ENCODE assay signal across 8 cellular contexts in the genomic region with DNA sequence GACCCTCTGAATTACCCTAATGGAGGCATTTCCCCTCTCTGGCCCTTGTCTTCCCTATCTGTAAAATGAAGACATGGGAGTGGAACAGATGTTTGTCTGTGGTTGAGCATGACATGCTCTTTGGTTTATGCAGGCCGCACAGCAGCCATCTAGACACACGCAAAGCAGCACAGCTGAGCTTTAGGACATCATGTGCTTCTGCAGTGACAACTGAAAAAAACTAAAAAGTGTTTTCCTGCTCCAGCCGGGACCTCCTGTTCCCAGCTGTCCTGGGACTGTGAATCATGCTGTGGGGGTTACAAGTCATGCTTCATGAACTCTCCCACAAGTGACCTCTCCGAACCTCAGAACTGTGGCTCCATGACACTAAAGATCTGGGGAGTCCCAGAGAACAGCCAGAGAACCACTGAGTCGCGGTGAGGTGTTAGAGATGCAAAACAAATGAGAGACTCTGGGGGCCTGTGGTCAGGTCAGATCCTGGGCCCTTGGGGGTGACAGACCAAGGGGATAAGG. TPM values are rescaled to one million over a fixed set of nuclear protein-coding genes. Genes with fewer than 3 reads are reported as not detected.
DNase-seq lines count a peak whose midpoint lies in the region; ATAC-seq and TF ChIP-seq lines count a peak whose summit lies in the region.

No MANE protein-coding gene starts in this region.

- H3K27ac Mint-ChIP-seq in MCF 10A (ENCODE audit: low read depth, unreplicated experiment) = peak overlapping the region; percentile 91

- peak overlapping the region; percentile 30 for H3K9ac ChIP-seq in muscle layer of colon (ENCODE audit: low read length)

- peaks cover 43% of the 10 kb centered on the region for H3K36me3 ChIP-seq in MG63
- peaks cover 8% of the 10 kb centered on the region for H3K36me3 ChIP-seq in muscle layer of colon (ENCODE audit: insufficient read depth, low read length)

- peak overlapping the region; percentile 99 for H3K4me3 Mint-ChIP-seq in MCF 10A (ENCODE audit: unreplicated experiment)

- CTCF ChIA-PET in MCF 10A (lab: Yijun Ruan, JAX) = interaction anchor here (0.7 to 14.2 kb wide), 20 partner anchors 9 to 335 kb away, joined by 3 to 348 read pairs (median 16); a partner anchor contains a TSS

- ATAC-seq in GM21825 (IDR thresholded peaks at IDR 0.05; ENCODE audit: unreplicated experiment) = peak; percentile 53

- no peaks in the 10 kb centered on the region for H3K27me3 Mint-ChIP-seq in MCF 10A (ENCODE audit: insufficient read depth, unreplicated experiment)

- no peaks in the 10 kb centered on the region for H3K36me3 Mint-ChIP-seq in MCF 10A (ENCODE audit: insufficient read depth, unreplicated experiment)

- in situ Hi-C loops in GM13977 (cut with MboI; ENCODE audit: low pct_unique_long_range_greater_than_20kb, low sequenced_read_pairs, unreplicated experiment) = no loop called here

- peak; percentile 56 for DNase-seq in GM13977 (ENCODE audit: low spot score)
- peak; percentile 62 for DNase-seq in MG63
- peak; percentile 56 for DNase-seq in MCF 10A (ENCODE audit: unreplicated experiment)
- DNase-seq in NCI-H1436 (lab: John Stamatoyannopoulos, UW) = no peak
- no peak for DNase-seq in stimulated activated naive CD4-positive, alpha-beta T cell (lab: John Stamatoyannopoulos, UW)
- no peak for DNase-seq in GM03348 (ENCODE audit: low spot score)

- H3K9me3 Mint-ChIP-seq in MCF 10A (ENCODE audit: unreplicated experiment) = no peaks in the 10 kb centered on the region

- intact Hi-C loops in MCF 10A (cut with micrococcal nuclease) = loop anchor here (1.0 kb wide), 1 partner anchor 22 kb away; no protein-coding TSS in a partner anchor

- peaks cover 50% of the 10 kb centered on the region for H3K4me1 Mint-ChIP-seq in MCF 10A (ENCODE audit: insufficient read depth, unreplicated experiment)

- H3K4me3 ChIP-seq in MG63 = peak overlapping the region; percentile 79
- H3K4me3 ChIP-seq in muscle layer of colon (ENCODE audit: low read depth in 1 of 2, low read length in 2 of 2) = peak overlapping the region in 1 of 2 donors; percentile 48

- H3K27ac ChIP-seq in muscle layer of colon (ENCODE audit: low read depth, low read length) = peak overlapping the region; percentile 97

- no TSS peak for BruUV-seq in MCF 10A (replicated peaks; lab: Mats Ljungman, UMichigan)

- H3K4me1 ChIP-seq in muscle layer of colon (ENCODE audit: insufficient read depth, low read length) = peaks cover 55% of the 10 kb centered on the region

- POLR2A ChIA-PET in MCF 10A (lab: Yijun Ruan, JAX) = interaction anchor here (0.6 to 18.5 kb wide), 12 partner anchors 7 to 443 kb away, joined by 3 to 541 read pairs (median 7); a partner anchor contains a TSS

- 0 out of 2 replicates have a peak, but pooled peaks cover 2% of the 10 kb centered on the region for H3K9me3 ChIP-seq in MG63
- no peaks in the 10 kb centered on the region for H3K9me3 ChIP-seq in muscle layer of colon (ENCODE audit: low read length)

- no peaks in the 10 kb centered on the region for H3K27me3 ChIP-seq in MG63
- no peaks in the 10 kb centered on the region for H3K27me3 ChIP-seq in muscle layer of colon (ENCODE audit: control insufficient read depth in 1 of 2, insufficient read depth in 2 of 2, low read length in 2 of 2)

- TF ChIP-seq CTCF in GM13977 (IDR thresholded peaks at IDR 0.05; ENCODE audit: extremely low read depth, insufficient read depth, missing control alignments) (no peak), MCF 10A (IDR thresholded peaks at IDR 0.05; ENCODE audit: unreplicated experiment) (no peak)

RNA-seq across cellular contexts. Expression of a gene that starts 1.7 kb away (rescaled TPM):
- 85.3 and 98.3 TPM in 2 replicates for total RNA-seq in MG63 (2014; rRNA removed; shearing (Covaris generic); ENCODE audit: low replicate concordance)
- 21.7 and 26.1 TPM in 2 replicates for total RNA-seq in MCF 10A (2022)

RNA-seq across cellular contexts. Expression of a gene that starts 21.4 kb away (rescaled TPM):
- total RNA-seq in MG63 (2014; rRNA removed; shearing (Covaris generic); ENCODE audit: low replicate concordance) = 60.8 and 73.5 TPM in 2 replicates
- total RNA-seq in MCF 10A (2022) = 122 and 143 TPM in 2 replicates

Comparison
In these comparisons a context has a peak if more than half of its experiments do, and no peak if none do; other contexts are left out.
1. DNase-seq: peak in GM13977 (single experiment), MG63 (single experiment) and MCF 10A (single experiment); none in NCI-H1436 (single experiment), stimulated activated naive CD4-positive, alpha-beta T cell (0 of 6) and GM03348 (single experiment).